ENCODE assay signal across 29 cellular contexts in genomic region chr6:1715336-1715735, GRCh38.
"Had no signal": no experiment of that assay in that cellular context is flagged by ENCODE, and none has a peak within 500 bp of the region (broad histone marks: within the 10 kb centered on the region; RNA-seq: fewer than 3 reads in every experiment).

No MANE protein-coding gene starts in this region.

- H3K4me3 Mint-ChIP-seq: natural killer cell; nephron progenitor cell; neural crest cell; stimulated activated effector memory CD8-positive, alpha-beta T cell treated with anti-CD3 and anti-CD28 coated beads, Interleukin-12 subunit alpha, Interleukin-12 subunit beta, amount 100 ng/mL, for 72 hours; stimulated activated naive B cell treated with anti-CD40 and anti-IgM and Interleukin-4, amounts not matched to agents 10 μg/mL and 1 μg/mL and 100 μg/mL, for 72 hours; stimulated activated naive CD8-positive, alpha-beta T cell treated with anti-CD3 and anti-CD28 coated beads, Interleukin-15, Interleukin-2, amounts not matched to agents 100 ng/mL and 50 ng/mL, for 24 hours had no signal

- H3K9me3 Mint-ChIP-seq: natural killer cell; nephron progenitor cell; neural crest cell; stimulated activated effector memory CD8-positive, alpha-beta T cell treated with anti-CD3 and anti-CD28 coated beads, Interleukin-12 subunit alpha, Interleukin-12 subunit beta, amount 100 ng/mL, for 72 hours; stimulated activated naive B cell treated with anti-CD40 and anti-IgM and Interleukin-4, amounts not matched to agents 10 μg/mL and 1 μg/mL and 100 μg/mL, for 72 hours; stimulated activated naive CD8-positive, alpha-beta T cell treated with anti-CD3 and anti-CD28 coated beads, Interleukin-15, Interleukin-2, amounts not matched to agents 100 ng/mL and 50 ng/mL, for 24 hours had no signal

- H3K27me3 Mint-ChIP-seq: naive thymus-derived CD4-positive, alpha-beta T cell; stimulated activated naive B cell treated with anti-CD40 and anti-IgM and Interleukin-4, amounts not matched to agents 10 μg/mL and 1 μg/mL and 100 μg/mL, for 72 hours; stimulated activated naive CD8-positive, alpha-beta T cell treated with anti-CD3 and anti-CD28 coated beads, Interleukin-15, Interleukin-2, amounts not matched to agents 100 ng/mL and 50 ng/mL, for 24 hours had no signal

- H3K36me3 Mint-ChIP-seq: stimulated activated effector memory CD8-positive, alpha-beta T cell treated with anti-CD3 and anti-CD28 coated beads, Interleukin-12 subunit alpha, Interleukin-12 subunit beta, amount 100 ng/mL, for 72 hours had no signal

- H3K27me3 ChIP-seq: neutrophil, ovary, right lobe of liver, stomach, thyroid gland, tibial nerve, upper lobe of left lung, uterus had no signal

- H3K9me3 ChIP-seq: neutrophil, ovary, psoas muscle, right lobe of liver, stomach, thoracic aorta, thyroid gland, tibial nerve, upper lobe of left lung, uterus had no signal

- H3K4me1 Mint-ChIP-seq: natural killer cell; stimulated activated effector memory CD8-positive, alpha-beta T cell treated with anti-CD3 and anti-CD28 coated beads, Interleukin-12 subunit alpha, Interleukin-12 subunit beta, amount 100 ng/mL, for 72 hours; stimulated activated naive B cell treated with anti-CD40 and anti-IgM and Interleukin-4, amounts not matched to agents 10 μg/mL and 1 μg/mL and 100 μg/mL, for 72 hours had no signal

- H3K36me3 ChIP-seq: neutrophil, ovary, right lobe of liver, thoracic aorta, thyroid gland, tibial nerve, upper lobe of left lung, uterus had no signal

- DNase-seq: naive thymus-derived CD4-positive, alpha-beta T cell; natural killer cell; nephron progenitor cell; nucleus accumbens; ovary; posterior cingulate gyrus; psoas muscle; right cardiac atrium; right lobe of liver; small intestine; stimulated activated CD4-positive, alpha-beta T cell treated with anti-CD3 and anti-CD28 coated beads, Interleukin-15, amount 100 ng/mL, for 24 hours; stimulated activated CD4-positive, alpha-beta T cell treated with anti-CD3 and anti-CD28 coated beads, Interleukin-2, amount 100 ng/mL, for 24 hours; stimulated activated CD4-positive, alpha-beta T cell treated with anti-CD3 and anti-CD28 coated beads, Interleukin-2, amount 100 ng/mL, for 48 hours; stimulated activated CD4-positive, alpha-beta T cell treated with anti-CD3 and anti-CD28 coated beads, Interleukin-4, amount 100 ng/mL, for 24 hours; stimulated activated naive B cell treated with anti-CD40 and anti-IgM and Interleukin-4, amounts not matched to agents 10 μg/mL and 1 μg/mL and 100 μg/mL, for 72 hours; stimulated activated naive CD4-positive, alpha-beta T cell treated with Interleukin-2 at 50 U/mL for 16 hours; stomach; thyroid gland; trophoblast cell; upper lobe of left lung; uterus had no signal

- H3K4me1 ChIP-seq: parathyroid adenoma, psoas muscle, right lobe of liver, stomach, thyroid gland, tibial nerve, upper lobe of left lung, uterus had no signal

- H3K4me3 ChIP-seq: ovary, psoas muscle, right lobe of liver, stomach, thoracic aorta, thyroid gland, tibial nerve, upper lobe of left lung, uterus had no signal

- H3K27ac ChIP-seq: neutrophil, ovary, parathyroid adenoma, psoas muscle, right lobe of liver, stomach, thoracic aorta, thyroid gland, tibial nerve, upper lobe of left lung, uterus had no signal

- H3K27ac Mint-ChIP-seq: naive thymus-derived CD4-positive, alpha-beta T cell; natural killer cell; nephron progenitor cell; progenitor cell of endocrine pancreas; stimulated activated effector memory CD8-positive, alpha-beta T cell treated with anti-CD3 and anti-CD28 coated beads, Interleukin-12 subunit alpha, Interleukin-12 subunit beta, amount 100 ng/mL, for 72 hours; stimulated activated naive B cell treated with anti-CD40 and anti-IgM and Interleukin-4, amounts not matched to agents 10 μg/mL and 1 μg/mL and 100 μg/mL, for 72 hours; stimulated activated naive CD8-positive, alpha-beta T cell treated with anti-CD3 and anti-CD28 coated beads, Interleukin-15, Interleukin-2, amounts not matched to agents 100 ng/mL and 50 ng/mL, for 24 hours had no signal
